In genomic region chr2:235939471-235939870, GRCh38 we compare ENCODE assay signal across 1 cellular context.
TF ChIP-seq lines count a peak whose summit lies in the region.

No MANE protein-coding gene starts in this region.

TF ChIP-seq in SK-N-SH, 30 proteins besides CTCF, POLR2A, EP300 and RAD21 (continued from another document):
- TF ChIP-seq MXI1 (IDR thresholded peaks at IDR 0.05; ENCODE audit: low read depth, low read length) (no peak), MAX (IDR thresholded peaks at IDR 0.05; ENCODE audit: low read depth) (no peak), FOXJ3 (CRISPR knock-in tag; IDR thresholded peaks at IDR 0.05) (no peak), TAF1 (IDR thresholded peaks at IDR 0.05; ENCODE audit: borderline replicate concordance, low read depth, low read length) (no peak), TCF12 (IDR thresholded peaks at IDR 0.05) (no peak), RFX5 (IDR thresholded peaks at IDR 0.05; ENCODE audit: low read length) (no peak), EZH2phosphoT487 (IDR thresholded peaks at IDR 0.05; ENCODE audit: borderline replicate concordance, low read depth) (no peak), RXRA (IDR thresholded peaks at IDR 0.05; ENCODE audit: borderline replicate concordance, low read depth) (no peak), SIN3A (IDR thresholded peaks at IDR 0.05; ENCODE audit: borderline replicate concordance, low read depth, low read length) (no peak), YY1 (IDR thresholded peaks at IDR 0.05; ENCODE audit: low read depth) (no peak), PBX3 (IDR thresholded peaks at IDR 0.05) (no peak), TEAD4 (IDR thresholded peaks at IDR 0.05; ENCODE audit: borderline replicate concordance, insufficient read depth) (no peak)
